Comparison of ENCODE assay signal across 13 cellular contexts in the genomic region with DNA sequence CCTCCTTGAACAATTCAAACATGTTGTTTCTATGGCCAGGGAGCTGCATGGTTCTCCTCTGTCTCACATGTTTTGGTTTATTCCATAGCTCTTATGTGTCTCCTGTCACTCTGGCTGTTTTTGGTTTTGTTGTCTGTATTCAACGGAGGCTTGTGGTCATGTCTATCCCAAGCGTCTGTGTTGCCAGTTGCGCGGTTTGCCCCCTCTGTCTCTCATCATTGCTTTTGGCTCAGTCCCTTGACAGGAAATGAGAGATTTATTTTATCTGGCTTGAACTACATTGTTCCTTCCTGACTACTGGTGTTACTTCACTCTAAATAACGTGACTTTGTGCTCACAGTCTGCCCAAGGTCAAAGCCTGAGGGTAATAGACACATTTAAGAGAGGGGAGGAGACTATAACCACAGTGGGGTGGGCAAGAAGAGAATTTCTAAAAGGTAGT.
A peak's percentile ranks its signal among the peaks of the same experiment; 100 is the strongest.
DNase-seq lines count a peak whose midpoint lies in the region; ATAC-seq, FAIRE-seq and TF ChIP-seq lines count a peak whose summit lies in the region.
"Had no signal": no experiment of that assay in that cellular context is flagged by ENCODE, and none has a peak within 500 bp of the region (broad histone marks: within the 10 kb centered on the region; RNA-seq: fewer than 3 reads in every experiment).

No MANE protein-coding gene starts in this region.

- H3K27ac Mint-ChIP-seq in nephron = peak overlapping the region in 2 of 3 experiments; percentile 2 to 35

- peaks cover 7% of the 10 kb centered on the region for H3K9me3 Mint-ChIP-seq in nephron

- no peak for TF ChIP-seq CTCF in nephron (IDR thresholded peaks at IDR 0.05; ENCODE audit: unreplicated experiment in 3 of 3)

- DNase-seq in Daoy (ENCODE audit: low read depth) (peak; percentile 88), RCC 7860 (ENCODE audit: low spot score) (peak; percentile 33), fibroblast of gingiva (ENCODE audit: low read depth) (peak; percentile 83), SK-N-DZ (ENCODE audit: low spot score) (no peak)
- DNase-seq in activated naive CD4-positive, alpha-beta T cell treated with Interleukin-2 at 50 U/mL for 16 hours = no peak
- DNase-seq: activated T-cell treated with anti-CD3 and anti-CD28 coated beads, Interleukin-2, amount 50 U/mL, for 48 hours; cortex of kidney; NCI-H1436 treated with DMSO at 0.1 percent for 48 hours; stimulated activated naive CD4-positive, alpha-beta T cell treated with Interleukin-2 at 50 U/mL for 16 hours had no signal

- no peak overlapping the region for H3K4me3 Mint-ChIP-seq in nephron
- H3K4me3 Mint-ChIP-seq: CD14-positive monocyte had no signal

- ATAC-seq in HG03025 (IDR thresholded peaks at IDR 0.05; ENCODE audit: low FRiP score, unreplicated experiment) (no peak), HG03521 (IDR thresholded peaks at IDR 0.05; ENCODE audit: unreplicated experiment) (no peak)

- H3K36me3 Mint-ChIP-seq in nephron (ENCODE audit: low read depth) = peaks cover 7% of the 10 kb centered on the region
- H3K36me3 Mint-ChIP-seq: CD14-positive monocyte had no signal

- FAIRE-seq in RCC 7860 (lab: Jason Lieb, UNC) = no peak

- H3K4me1 Mint-ChIP-seq in nephron = peaks cover 6% of the 10 kb centered on the region
- H3K4me1 Mint-ChIP-seq: CD14-positive monocyte had no signal

- H3K27me3 Mint-ChIP-seq in nephron (ENCODE audit: low read depth) = no peaks in the 10 kb centered on the region

Comparison
In these comparisons a context has a peak if more than half of its experiments do, and no peak if none do; other contexts are left out.
1. DNase-seq: peak in Daoy (single experiment), RCC 7860 (single experiment) and fibroblast of gingiva (single experiment); none in activated naive CD4-positive, alpha-beta T cell treated with Interleukin-2 at 50 U/mL for 16 hours (single experiment) and SK-N-DZ (single experiment).